8 cellular contexts compared by ENCODE assay signal in genomic region chr4:108172780-108173598, GRCh38. TPM values are rescaled to one million over a fixed set of nuclear protein-coding genes. Genes with fewer than 3 reads are reported as not detected.
DNase-seq lines count a peak whose midpoint lies in the region; ATAC-seq and TF ChIP-seq lines count a peak whose summit lies in the region.

No MANE protein-coding gene starts in this region.

- H3K27ac Mint-ChIP-seq in neural progenitor cell (peak overlapping the region; percentile 100), type B pancreatic cell (peak overlapping the region; percentile 88)

- H4K20me1 ChIP-seq in neural progenitor cell (ENCODE audit: low read depth) = peaks cover 9% of the 10 kb centered on the region

- no peaks in the 10 kb centered on the region for H3K79me2 ChIP-seq in neural progenitor cell (ENCODE audit: low read depth)

- H3K27me3 Mint-ChIP-seq in neural progenitor cell (ENCODE audit: insufficient read depth, low read depth) = peaks cover 9% of the 10 kb centered on the region
- peaks cover 61% of the 10 kb centered on the region for H3K27me3 Mint-ChIP-seq in type B pancreatic cell

- TF ChIP-seq CTCF in GM13976 (IDR thresholded peaks at IDR 0.05; ENCODE audit: borderline replicate concordance, control extremely low read depth, extremely low read depth, insufficient read depth, missing control alignments) = no peak
- TF ChIP-seq CTCF in fibroblast of pulmonary artery (IDR thresholded peaks at IDR 0.05; ENCODE audit: low read length, missing control alignments) = no peak
- peak; percentile 2 for TF ChIP-seq CTCF in neural progenitor cell (IDR thresholded peaks at IDR 0.05)
- TF ChIP-seq CTCF in type B pancreatic cell (conservative IDR thresholded peaks at IDR 0.05) = peak; percentile 34

- H3K9me3 Mint-ChIP-seq in neural progenitor cell = no peaks in the 10 kb centered on the region
- H3K9me3 Mint-ChIP-seq in type B pancreatic cell = no peaks in the 10 kb centered on the region

- H3F3A ChIP-seq in neural progenitor cell (ENCODE audit: low read depth) = peaks cover 47% of the 10 kb centered on the region

- H3K4me2 ChIP-seq in neural progenitor cell = peak overlapping the region; percentile 88

- H3K36me3 Mint-ChIP-seq in neural progenitor cell (no peaks in the 10 kb centered on the region), type B pancreatic cell (no peaks in the 10 kb centered on the region)

- H3K4me1 Mint-ChIP-seq in neural progenitor cell (peaks cover 41% of the 10 kb centered on the region), type B pancreatic cell (ENCODE audit: unreplicated experiment) (peaks cover 38% of the 10 kb centered on the region)

- H3K4me3 Mint-ChIP-seq in neural progenitor cell = peak overlapping the region; percentile 87
- H3K4me3 Mint-ChIP-seq in type B pancreatic cell = peak overlapping the region; percentile 92

- H3K27ac ChIP-seq in neural progenitor cell = no peak overlapping the region

- peak overlapping the region; percentile 44 for H3K4me3 ChIP-seq in fibroblast of pulmonary artery (replicated peaks; ENCODE audit: low read depth, low read length)
- peak overlapping the region; percentile 51 for H3K4me3 ChIP-seq in neural progenitor cell

- peaks cover 32% of the 10 kb centered on the region for H3K4me1 ChIP-seq in neural progenitor cell

- H3K27me3 ChIP-seq in neural progenitor cell = peaks cover 92% of the 10 kb centered on the region

- peak; percentile 82 for DNase-seq in GM13976 (ENCODE audit: low spot score)
- DNase-seq in NCI-H226 = peak; percentile 5
- DNase-seq in activated T-cell treated with anti-CD3 and anti-CD28 coated beads, Interleukin-2, amount 50 U/mL, for 48 hours = peak; percentile 80 to 82
- peak; percentile 26 for DNase-seq in fibroblast of pulmonary artery (ENCODE audit: low read depth)
- peak; percentile 77 for DNase-seq in neural progenitor cell (ENCODE audit: low spot score)
- peak; percentile 83 for DNase-seq in type B pancreatic cell (ENCODE audit: extremely low spot score, unreplicated experiment)
- no peak for DNase-seq in occipital lobe (lab: John Stamatoyannopoulos, UW)

- no peaks in the 10 kb centered on the region for H3K36me3 ChIP-seq in neural progenitor cell

- peak overlapping the region; percentile 46 for H2AFZ ChIP-seq in neural progenitor cell (replicated peaks)

- no peaks in the 10 kb centered on the region for H3K9me3 ChIP-seq in neural progenitor cell (ENCODE audit: low read depth)

- H3K9ac ChIP-seq in neural progenitor cell = no peak overlapping the region

- in situ Hi-C loops in GM13976 (cut with MboI; ENCODE audit: low sequenced_read_pairs, unreplicated experiment) = loop anchor here (10.0 kb wide), 2 partner anchors 148 to 392 kb away; no protein-coding TSS in a partner anchor

- peak; percentile 38 for ATAC-seq in HG02884 (IDR thresholded peaks at IDR 0.05; ENCODE audit: unreplicated experiment)

RNA-seq across cellular contexts. Expression of gene LEF1, which starts 4.3 kb away (rescaled TPM):
- total RNA-seq in neural progenitor cell (ENCODE audit: low replicate concordance) (15.0 and 19.4 TPM in 2 replicates), type B pancreatic cell (ENCODE audit: low replicate concordance) (14.1 and 66.1 TPM in 2 replicates), occipital lobe (6.9 TPM)

Comparison
In these comparisons a context has a peak if more than half of its experiments do, and no peak if none do; other contexts are left out.
1. CTCF ChIP-seq: peak in neural progenitor cell (single experiment) and type B pancreatic cell (single experiment); none in GM13976 (single experiment) and fibroblast of pulmonary artery (single experiment).